Comparison of ENCODE assay signal across 25 cellular contexts in genomic region chr20:48257833-48258232, GRCh38.
DNase-seq lines count a peak whose midpoint lies in the region; ATAC-seq, FAIRE-seq and TF ChIP-seq lines count a peak whose summit lies in the region.
"Had no signal": no experiment of that assay in that cellular context is flagged by ENCODE, and none has a peak within 500 bp of the region (broad histone marks: within the 10 kb centered on the region; RNA-seq: fewer than 3 reads in every experiment).

No MANE protein-coding gene starts in this region.

- no peaks in the 10 kb centered on the region for H3K9me3 ChIP-seq in HEK293 (ENCODE audit: control insufficient read depth, insufficient read depth, low read depth, low read length)
- no peaks in the 10 kb centered on the region for H3K9me3 ChIP-seq in RWPE2 (ENCODE audit: severe bottlenecking)
- H3K9me3 ChIP-seq: BE2C had no signal

- no peaks in the 10 kb centered on the region for H3K36me3 ChIP-seq in HEK293 (ENCODE audit: control insufficient read depth in 2 of 2, insufficient read depth in 1 of 2, low read length in 2 of 2)
- no peaks in the 10 kb centered on the region for H3K36me3 ChIP-seq in RWPE2 (ENCODE audit: low read depth)
- H3K36me3 ChIP-seq: BE2C, BLaER1 had no signal

- FAIRE-seq in HTR-8/SVneo (lab: Jason Lieb, UNC): peak; percentile 58
- FAIRE-seq: A204.1, GM12878, GM12892, GM18507 had no signal

- POLR2A ChIA-PET in HEK293 (lab: Yijun Ruan, JAX): no interaction called here

- TF ChIP-seq CTCF in HEK293 (tag by site-specific recombination; IDR thresholded peaks at IDR 0.05) (no peak), RWPE2 (IDR thresholded peaks at IDR 0.05; ENCODE audit: poor library complexity, severe bottlenecking) (no peak)

- CTCF ChIA-PET in HEK293 (lab: Yijun Ruan, JAX): no interaction called here

- H3K27me3 ChIP-seq in RWPE2 (ENCODE audit: insufficient read depth, poor library complexity, severe bottlenecking): peaks cover 4% of the 10 kb centered on the region
- H3K27me3 ChIP-seq: BE2C, BLaER1 had no signal

- no peak for ATAC-seq in RWPE2 (ENCODE audit: low read depth)
- ATAC-seq in HG03469 (IDR thresholded peaks at IDR 0.05; ENCODE audit: unreplicated experiment): no peak
- ATAC-seq in HG02840 (IDR thresholded peaks at IDR 0.05; ENCODE audit: low FRiP score, unreplicated experiment): no peak
- ATAC-seq: GM12878 had no signal

- no peak for DNase-seq in HTR-8/SVneo (ENCODE audit: insufficient read length, low spot score)
- DNase-seq in RWPE2 (ENCODE audit: low spot score): peak; percentile 11
- DNase-seq: 8988T; ACHN; BE2C; C1 segment of cervical spinal cord; CD4-positive, alpha-beta memory T cell; CD4-positive, CD25-positive, alpha-beta regulatory T cell; CD8-positive, alpha-beta memory T cell; COR-L47; DMS 273 treated with DMSO at 0.1 percent for 48 hours; DMS153; DMS53; DMS79; DND-41; EL; GDM1 had no signal

- no peaks in the 10 kb centered on the region for H3K4me1 ChIP-seq in HEK293 (ENCODE audit: control insufficient read depth, insufficient read depth, low read length)
- no peaks in the 10 kb centered on the region for H3K4me1 ChIP-seq in RWPE2 (ENCODE audit: insufficient read depth, poor library complexity, severe bottlenecking)
- H3K4me1 ChIP-seq: BLaER1 had no signal

- H3K4me3 ChIP-seq in HEK293 (ENCODE audit: low read depth, low read length) (no peak overlapping the region), RWPE2 (ENCODE audit: severe bottlenecking) (no peak overlapping the region)
- H3K4me3 ChIP-seq: BLaER1, GM12878 had no signal

- H3K27ac ChIP-seq in HEK293 (ENCODE audit: extremely low read depth, low read depth, low read length) (no peak overlapping the region), RWPE2 (ENCODE audit: poor library complexity, severe bottlenecking) (no peak overlapping the region)
- H3K27ac ChIP-seq: BLaER1 had no signal

TF ChIP-seq in HEK293, 187 proteins besides CTCF, POLR2A, EP300 and RAD21:
- TF ChIP-seq ZNF132 (tag by site-specific recombination; IDR thresholded peaks at IDR 0.05; ENCODE audit: borderline replicate concordance) (no peak), GLIS1 (tag by site-specific recombination; IDR thresholded peaks at IDR 0.05) (no peak), ZNF529 (tag by site-specific recombination; IDR thresholded peaks at IDR 0.05; ENCODE audit: insufficient replicate concordance) (peak; percentile 98), KLF9 (tag by site-specific recombination; IDR thresholded peaks at IDR 0.05; ENCODE audit: low read depth) (no peak)
